In the genomic region with DNA sequence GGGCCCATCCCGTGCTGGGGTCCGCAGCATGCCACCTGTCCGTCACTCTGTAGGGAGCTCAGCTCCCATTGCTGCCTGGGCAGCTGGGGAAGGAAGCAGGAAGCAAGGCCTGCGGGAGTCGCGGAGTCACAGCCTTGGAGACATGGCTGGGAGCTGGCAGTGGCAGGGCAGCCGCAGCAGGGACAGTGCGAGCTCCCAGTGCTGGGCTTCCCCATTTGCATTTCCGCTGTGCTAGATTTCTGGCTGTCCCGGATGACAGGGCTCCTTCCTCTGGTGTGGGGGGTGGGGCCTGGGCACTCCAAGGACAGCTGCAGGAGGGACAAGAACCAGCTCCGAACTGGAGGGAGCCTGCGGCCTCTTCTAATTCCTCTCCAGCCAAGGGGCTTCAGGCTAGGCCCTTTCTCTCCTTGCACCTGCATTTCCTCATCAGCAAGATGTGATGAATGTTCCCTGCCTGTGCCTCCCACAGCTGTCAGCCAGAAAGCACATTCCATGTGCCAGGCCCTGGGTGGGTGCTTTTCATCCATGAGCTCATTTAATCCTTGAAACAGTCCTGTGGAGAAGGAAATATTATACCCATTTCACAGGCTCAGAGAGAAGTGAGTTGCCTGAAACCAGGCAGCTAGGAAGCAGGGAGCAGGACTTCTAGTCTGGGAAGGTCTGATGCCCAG, we compare ENCODE assay signal across 2 cellular contexts.
TF ChIP-seq lines count a peak whose summit lies in the region.

No MANE protein-coding gene starts in this region.

TF ChIP-seq in liver, 16 proteins besides CTCF, POLR2A, EP300 and RAD21 (continued from another document):
- TF ChIP-seq, protein P1, sequence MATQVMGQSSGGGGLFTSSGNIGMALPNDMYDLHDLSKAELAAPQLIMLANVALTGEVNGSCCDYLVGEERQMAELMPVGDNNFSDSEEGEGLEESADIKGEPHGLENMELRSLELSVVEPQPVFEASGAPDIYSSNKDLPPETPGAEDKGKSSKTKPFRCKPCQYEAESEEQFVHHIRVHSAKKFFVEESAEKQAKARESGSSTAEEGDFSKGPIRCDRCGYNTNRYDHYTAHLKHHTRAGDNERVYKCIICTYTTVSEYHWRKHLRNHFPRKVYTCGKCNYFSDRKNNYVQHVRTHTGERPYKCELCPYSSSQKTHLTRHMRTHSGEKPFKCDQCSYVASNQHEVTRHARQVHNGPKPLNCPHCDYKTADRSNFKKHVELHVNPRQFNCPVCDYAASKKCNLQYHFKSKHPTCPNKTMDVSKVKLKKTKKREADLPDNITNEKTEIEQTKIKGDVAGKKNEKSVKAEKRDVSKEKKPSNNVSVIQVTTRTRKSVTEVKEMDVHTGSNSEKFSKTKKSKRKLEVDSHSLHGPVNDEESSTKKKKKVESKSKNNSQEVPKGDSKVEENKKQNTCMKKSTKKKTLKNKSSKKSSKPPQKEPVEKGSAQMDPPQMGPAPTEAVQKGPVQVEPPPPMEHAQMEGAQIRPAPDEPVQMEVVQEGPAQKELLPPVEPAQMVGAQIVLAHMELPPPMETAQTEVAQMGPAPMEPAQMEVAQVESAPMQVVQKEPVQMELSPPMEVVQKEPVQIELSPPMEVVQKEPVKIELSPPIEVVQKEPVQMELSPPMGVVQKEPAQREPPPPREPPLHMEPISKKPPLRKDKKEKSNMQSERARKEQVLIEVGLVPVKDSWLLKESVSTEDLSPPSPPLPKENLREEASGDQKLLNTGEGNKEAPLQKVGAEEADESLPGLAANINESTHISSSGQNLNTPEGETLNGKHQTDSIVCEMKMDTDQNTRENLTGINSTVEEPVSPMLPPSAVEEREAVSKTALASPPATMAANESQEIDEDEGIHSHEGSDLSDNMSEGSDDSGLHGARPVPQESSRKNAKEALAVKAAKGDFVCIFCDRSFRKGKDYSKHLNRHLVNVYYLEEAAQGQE (IDR thresholded peaks at IDR 0.05), result no peak
- no peak for TF ChIP-seq TAF1 (conservative IDR thresholded peaks at IDR 0.05)
- no peak for TF ChIP-seq RXRA (IDR thresholded peaks at IDR 0.05)
- TF ChIP-seq, protein P2, sequence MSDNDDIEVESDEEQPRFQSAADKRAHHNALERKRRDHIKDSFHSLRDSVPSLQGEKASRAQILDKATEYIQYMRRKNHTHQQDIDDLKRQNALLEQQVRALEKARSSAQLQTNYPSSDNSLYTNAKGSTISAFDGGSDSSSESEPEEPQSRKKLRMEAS (IDR thresholded peaks at IDR 0.05), result no peak
- TF ChIP-seq FOXA1 (IDR thresholded peaks at IDR 0.05), result no peak
- no peak for TF ChIP-seq YY1 (IDR thresholded peaks at IDR 0.05)
- no peak for TF ChIP-seq GABPA (IDR thresholded peaks at IDR 0.05 in 1 of 2, conservative IDR thresholded peaks at IDR 0.05 in 1 of 2)
- TF ChIP-seq JUND (IDR thresholded peaks at IDR 0.05), result no peak
- TF ChIP-seq, protein P3, sequence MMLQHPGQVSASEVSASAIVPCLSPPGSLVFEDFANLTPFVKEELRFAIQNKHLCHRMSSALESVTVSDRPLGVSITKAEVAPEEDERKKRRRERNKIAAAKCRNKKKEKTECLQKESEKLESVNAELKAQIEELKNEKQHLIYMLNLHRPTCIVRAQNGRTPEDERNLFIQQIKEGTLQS (IDR thresholded peaks at IDR 0.05), result no peak

TF ChIP-seq in HepG2, 621 proteins besides CTCF, POLR2A, EP300 and RAD21:
- TF ChIP-seq, protein P4, sequence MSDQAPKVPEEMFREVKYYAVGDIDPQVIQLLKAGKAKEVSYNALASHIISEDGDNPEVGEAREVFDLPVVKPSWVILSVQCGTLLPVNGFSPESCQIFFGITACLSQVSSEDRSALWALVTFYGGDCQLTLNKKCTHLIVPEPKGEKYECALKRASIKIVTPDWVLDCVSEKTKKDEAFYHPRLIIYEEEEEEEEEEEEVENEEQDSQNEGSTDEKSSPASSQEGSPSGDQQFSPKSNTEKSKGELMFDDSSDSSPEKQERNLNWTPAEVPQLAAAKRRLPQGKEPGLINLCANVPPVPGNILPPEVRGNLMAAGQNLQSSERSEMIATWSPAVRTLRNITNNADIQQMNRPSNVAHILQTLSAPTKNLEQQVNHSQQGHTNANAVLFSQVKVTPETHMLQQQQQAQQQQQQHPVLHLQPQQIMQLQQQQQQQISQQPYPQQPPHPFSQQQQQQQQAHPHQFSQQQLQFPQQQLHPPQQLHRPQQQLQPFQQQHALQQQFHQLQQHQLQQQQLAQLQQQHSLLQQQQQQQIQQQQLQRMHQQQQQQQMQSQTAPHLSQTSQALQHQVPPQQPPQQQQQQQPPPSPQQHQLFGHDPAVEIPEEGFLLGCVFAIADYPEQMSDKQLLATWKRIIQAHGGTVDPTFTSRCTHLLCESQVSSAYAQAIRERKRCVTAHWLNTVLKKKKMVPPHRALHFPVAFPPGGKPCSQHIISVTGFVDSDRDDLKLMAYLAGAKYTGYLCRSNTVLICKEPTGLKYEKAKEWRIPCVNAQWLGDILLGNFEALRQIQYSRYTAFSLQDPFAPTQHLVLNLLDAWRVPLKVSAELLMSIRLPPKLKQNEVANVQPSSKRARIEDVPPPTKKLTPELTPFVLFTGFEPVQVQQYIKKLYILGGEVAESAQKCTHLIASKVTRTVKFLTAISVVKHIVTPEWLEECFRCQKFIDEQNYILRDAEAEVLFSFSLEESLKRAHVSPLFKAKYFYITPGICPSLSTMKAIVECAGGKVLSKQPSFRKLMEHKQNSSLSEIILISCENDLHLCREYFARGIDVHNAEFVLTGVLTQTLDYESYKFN (CRISPR knock-in tag; conservative IDR thresholded peaks at IDR 0.05), result no peak
- TF ChIP-seq ZEB1 (IDR thresholded peaks at IDR 0.05; ENCODE audit: insufficient replicate concordance, low read depth), result no peak
TF ChIP-seq in HepG2: peak in this region for 0.
